In genomic region chrX:114152801-114153200, GRCh38 we compare ENCODE assay signal across 7 cellular contexts.
"Had no signal": no experiment of that assay in that cellular context is flagged by ENCODE, and none has a peak within 500 bp of the region (broad histone marks: within the 10 kb centered on the region; RNA-seq: fewer than 3 reads in every experiment).

No MANE protein-coding gene starts in this region.

- H3K9me3 Mint-ChIP-seq: HFFc6 had no signal

- H3K4me3 Mint-ChIP-seq: HFFc6 had no signal

- H3K9ac ChIP-seq: GM23248 had no signal

- H3K27ac Mint-ChIP-seq: HFFc6 had no signal

- H3K27ac ChIP-seq: GM23248 had no signal

- DNase-seq: GOT3, H7, HFFc6, IMR-90, KG1 had no signal

- H3K4me3 ChIP-seq: GM23248, K562 had no signal

- H2AFZ ChIP-seq: GM23248 had no signal
